ENCODE assay signal across 23 cellular contexts in genomic region chr10:91570220-91570619, GRCh38.
"Had no signal": no experiment of that assay in that cellular context is flagged by ENCODE, and none has a peak within 500 bp of the region (broad histone marks: within the 10 kb centered on the region; RNA-seq: fewer than 3 reads in every experiment).

No MANE protein-coding gene starts in this region.

- H3K27me3 ChIP-seq: gastroesophageal sphincter, heart left ventricle, hepatocyte, left lung, neutrophil, pancreas, right lobe of liver, suprapubic skin, transverse colon, upper lobe of right lung, uterus had no signal

- ATAC-seq: effector memory CD8-positive, alpha-beta T cell; gastroesophageal sphincter; heart left ventricle; left cardiac atrium; left lung; naive thymus-derived CD8-positive, alpha-beta T cell; pancreas; right lobe of liver; stimulated activated naive CD8-positive, alpha-beta T cell treated with anti-CD3 and anti-CD28 coated beads, Interleukin-15, amount 100 ng/mL, for 72 hours; upper lobe of right lung had no signal

- H3K4me3 Mint-ChIP-seq: effector memory CD8-positive, alpha-beta T cell; naive thymus-derived CD8-positive, alpha-beta T cell; nephron progenitor cell; stimulated activated naive CD8-positive, alpha-beta T cell treated with anti-CD3 and anti-CD28 coated beads, Interleukin-15, amount 100 ng/mL, for 72 hours had no signal

- DNase-seq: cortex of kidney; effector memory CD8-positive, alpha-beta T cell; heart left ventricle; left cardiac atrium; left lung; mammary epithelial cell; naive thymus-derived CD8-positive, alpha-beta T cell; nephron progenitor cell; pancreas; right lobe of liver; small intestine; stimulated activated CD4-positive, alpha-beta T cell treated with anti-CD3 and anti-CD28 coated beads, Interleukin-15, amount 100 ng/mL, for 24 hours; stimulated activated CD4-positive, alpha-beta T cell treated with anti-CD3 and anti-CD28 coated beads, Interleukin-2, amount 100 ng/mL, for 48 hours; stimulated activated CD8-positive, alpha-beta memory T cell treated with anti-CD3 and anti-CD28 coated beads, Interleukin-4, amount 100 ng/mL, for 48 hours; stimulated activated naive CD4-positive, alpha-beta T cell; stimulated activated naive CD8-positive, alpha-beta T cell treated with anti-CD3 and anti-CD28 coated beads, Interleukin-15, amount 100 ng/mL, for 72 hours; transverse colon; upper lobe of right lung; uterus had no signal

- H3K4me3 ChIP-seq: gastroesophageal sphincter, heart left ventricle, hepatocyte, left lung, pancreas, right lobe of liver, suprapubic skin, transverse colon, upper lobe of right lung, uterus had no signal

- H3K4me1 ChIP-seq: left lung, pancreas, right lobe of liver, transverse colon, upper lobe of right lung, uterus had no signal

- H3K4me2 ChIP-seq: hepatocyte had no signal

- H3K9me3 ChIP-seq: gastroesophageal sphincter, left lung, neutrophil, pancreas, right lobe of liver, suprapubic skin, transverse colon, upper lobe of right lung, uterus had no signal

- H3K4me1 Mint-ChIP-seq: naive thymus-derived CD8-positive, alpha-beta T cell; stimulated activated naive CD8-positive, alpha-beta T cell treated with anti-CD3 and anti-CD28 coated beads, Interleukin-15, amount 100 ng/mL, for 72 hours had no signal

- H3K36me3 ChIP-seq: gastroesophageal sphincter, heart left ventricle, left lung, neutrophil, pancreas, right lobe of liver, suprapubic skin, transverse colon, upper lobe of right lung, uterus had no signal

- H3K27ac ChIP-seq: gastroesophageal sphincter, heart left ventricle, hepatocyte, left lung, neutrophil, pancreas, right lobe of liver, suprapubic skin, transverse colon, upper lobe of right lung, uterus had no signal

- H3K9me3 Mint-ChIP-seq: effector memory CD8-positive, alpha-beta T cell; stimulated activated naive CD8-positive, alpha-beta T cell treated with anti-CD3 and anti-CD28 coated beads, Interleukin-15, amount 100 ng/mL, for 72 hours had no signal

- H2AFZ ChIP-seq: hepatocyte had no signal

- H3K27ac Mint-ChIP-seq: effector memory CD8-positive, alpha-beta T cell; naive thymus-derived CD8-positive, alpha-beta T cell; stimulated activated naive CD8-positive, alpha-beta T cell treated with anti-CD3 and anti-CD28 coated beads, Interleukin-15, amount 100 ng/mL, for 72 hours had no signal
